Comparison of ENCODE assay signal across 8 cellular contexts in genomic region chr3:155853214-155854146, GRCh38. TPM values are rescaled to one million over a fixed set of nuclear protein-coding genes. Genes with fewer than 3 reads are reported as not detected.
A peak's percentile ranks its signal among the peaks of the same experiment; 100 is the strongest.
DNase-seq lines count a peak whose midpoint lies in the region; ATAC-seq, FAIRE-seq and TF ChIP-seq lines count a peak whose summit lies in the region.

No MANE protein-coding gene starts in this region.

- peak; percentile 8 for ATAC-seq in HG02623 (IDR thresholded peaks at IDR 0.05; ENCODE audit: unreplicated experiment)

- H3K4me3 ChIP-seq in ascending aorta: peak overlapping the region; percentile 84 to 89
- H3K4me3 ChIP-seq in small intestine (ENCODE audit: low read depth in 1 of 2, low read length in 2 of 2): peak overlapping the region; percentile 82 to 94

- FAIRE-seq in small intestine (lab: Jason Lieb, UNC): no peak

- DNase-seq in DMS 273 (lab: John Stamatoyannopoulos, UW; ENCODE audit: unreplicated experiment) (peak; percentile 73), DMS 273 treated with DMSO at 0.1 percent for 48 hours (lab: John Stamatoyannopoulos, UW) (no peak), OCI-M1 (lab: John Stamatoyannopoulos, UW) (peak; percentile 43), ascending aorta (ENCODE audit: low spot score in 2 of 2) (peak in 1 of 2 donors; percentile 73), iPS-NIHi11 (ENCODE audit: low spot score) (peak; percentile 21), small intestine (peak; percentile 18), cerebellar cortex (ENCODE audit: low spot score) (no peak)

- H3K4me1 ChIP-seq in ascending aorta (peaks cover 10 to 41% of the 10 kb centered on the region in 2 donors), small intestine (ENCODE audit: control insufficient read depth in 2 of 2, insufficient read depth in 1 of 2, low read depth in 1 of 2, low read length in 1 of 2) (peaks cover 2 to 15% of the 10 kb centered on the region in 2 donors)

- TF ChIP-seq CTCF in ascending aorta (IDR thresholded peaks at IDR 0.05): peak in 2 of 3 experiments; percentile 7 to 8

- intact Hi-C loops in ascending aorta (cut with DNase I): loop anchor here (1.0 to 10.0 kb wide), 5 partner anchors 17 to 1311 kb away; partner anchors contain the start of genes C3orf33, CCNL1, GMPS and TIPARP

- 0 to 1% (median 1%) methylated on average over 45 of the region's 45 CpGs for WGBS in small intestine, 3 donors

- H3K27ac ChIP-seq in ascending aorta: peak overlapping the region; percentile 89 to 91
- peak overlapping the region; percentile 89 to 96 for H3K27ac ChIP-seq in small intestine (ENCODE audit: low read depth in 1 of 2, low read length in 1 of 2)

- H3K9me3 ChIP-seq in ascending aorta (no peaks in the 10 kb centered on the region), small intestine (ENCODE audit: control insufficient read depth, low read depth) (no peaks in the 10 kb centered on the region)

- peaks cover 0 to 5% of the 10 kb centered on the region in 2 donors for H3K36me3 ChIP-seq in ascending aorta
- no peaks in the 10 kb centered on the region for H3K36me3 ChIP-seq in small intestine (ENCODE audit: control insufficient read depth in 2 of 2, insufficient read depth in 2 of 2, low read length in 2 of 2)

- H3K27me3 ChIP-seq in ascending aorta (no peaks in the 10 kb centered on the region), small intestine (ENCODE audit: control insufficient read depth in 2 of 2, insufficient read depth in 2 of 2, low read length in 2 of 2) (no peaks in the 10 kb centered on the region)

RNA-seq across cellular contexts. Expression of gene SLC33A1, which starts 0.7 kb away (rescaled TPM):
- total RNA-seq in ascending aorta: 15.6 TPM
- 10 to 100 TPM in 1 of 3 donors, 1 to 10 TPM in 2; 2.9 to 16.9 (median 3.5) TPM for polyA plus RNA-seq in small intestine

RNA-seq across cellular contexts. Expression of gene GMPS, which starts 17.0 kb away (rescaled TPM):
- total RNA-seq in ascending aorta: 17.8 TPM
- polyA plus RNA-seq in small intestine: 10 to 100 TPM in 2 of 3 donors, 1 to 10 TPM in 1; 8.9 to 23.8 (median 14.1) TPM

RNA-seq across cellular contexts. Expression of gene C3orf33, which starts 47.4 kb away (rescaled TPM):
- total RNA-seq in ascending aorta: not detected
- 1 to 10 TPM in 2 of 3 donors, under 1 TPM in 1; 0.89 to 3.4 (median 1.1) TPM for polyA plus RNA-seq in small intestine

Comparison
In these comparisons a context has a peak if more than half of its experiments do, and no peak if none do; other contexts are left out.
1. DNase-seq: peak in DMS 273 (single experiment), OCI-M1 (single experiment), iPS-NIHi11 (single experiment) and small intestine (single experiment); none in DMS 273 treated with DMSO at 0.1 percent for 48 hours (single experiment) and cerebellar cortex (single experiment).